ENCODE assay signal across 17 cellular contexts in genomic region chr15:59616390-59616789, GRCh38. TPM values are rescaled to one million over a fixed set of nuclear protein-coding genes. Genes with fewer than 3 reads are reported as not detected.
DNase-seq lines count a peak whose midpoint lies in the region; TF ChIP-seq lines count a peak whose summit lies in the region.
"Had no signal": no experiment of that assay in that cellular context is flagged by ENCODE, and none has a peak within 500 bp of the region (broad histone marks: within the 10 kb centered on the region; RNA-seq: fewer than 3 reads in every experiment).

No MANE protein-coding gene starts in this region.

- H3K4me1 Mint-ChIP-seq in progenitor cell of endocrine pancreas (ENCODE audit: low read depth) = peaks cover 25% of the 10 kb centered on the region
- peaks cover 7% of the 10 kb centered on the region for H3K4me1 Mint-ChIP-seq in endothelial cell (ENCODE audit: unreplicated experiment)

- H3K9me3 Mint-ChIP-seq in progenitor cell of endocrine pancreas (ENCODE audit: low read depth) (peaks cover under 1% of the 10 kb centered on the region), endothelial cell (ENCODE audit: unreplicated experiment) (no peaks in the 10 kb centered on the region)
- H3K9me3 Mint-ChIP-seq: activated CD8-positive, alpha-beta T cell treated with anti-CD3 and anti-CD28 coated beads for 36 hours; CD8-positive, alpha-beta T cell; neural crest cell had no signal

- no peaks in the 10 kb centered on the region for H3K27me3 Mint-ChIP-seq in progenitor cell of endocrine pancreas
- no peaks in the 10 kb centered on the region for H3K27me3 Mint-ChIP-seq in endothelial cell (ENCODE audit: unreplicated experiment)
- H3K27me3 Mint-ChIP-seq: activated CD8-positive, alpha-beta T cell treated with anti-CD3 and anti-CD28 coated beads for 36 hours had no signal

- H3K36me3 Mint-ChIP-seq in progenitor cell of endocrine pancreas (ENCODE audit: insufficient read depth) = no peaks in the 10 kb centered on the region
- H3K36me3 Mint-ChIP-seq in endothelial cell (ENCODE audit: low read depth, unreplicated experiment) = peaks cover 4% of the 10 kb centered on the region
- H3K36me3 Mint-ChIP-seq: CD8-positive, alpha-beta T cell had no signal

- WGBS in esophagus, 2 donors = 40 to 48% methylated on average over 3 of the region's 3 CpGs

- H3K4me3 ChIP-seq in esophagus (ENCODE audit: low read depth in 1 of 2, low read length in 2 of 2) = peak overlapping the region; percentile 32 to 48
- H3K4me3 ChIP-seq: ascending aorta, gastrocnemius medialis had no signal

- peak; percentile 4 for DNase-seq in DMS153 treated with DMSO at 0.1 percent for 48 hours (lab: John Stamatoyannopoulos, UW; ENCODE audit: unreplicated experiment)
- no peak for DNase-seq in DMS153 (lab: John Stamatoyannopoulos, UW)
- peak; percentile 7 for DNase-seq in NCI-H526 treated with DMSO at 0.1 percent for 48 hours (lab: John Stamatoyannopoulos, UW)
- no peak for DNase-seq in progenitor cell of endocrine pancreas (ENCODE audit: low spot score, unreplicated experiment)
- no peak for DNase-seq in activated CD4-positive, alpha-beta T cell treated with anti-CD3 and anti-CD28 coated beads for 1 hour
- no peak for DNase-seq in endothelial cell (ENCODE audit: low spot score)
- DNase-seq in dermis blood vessel endothelial cell = no peak
- DNase-seq: activated CD8-positive, alpha-beta T cell treated with anti-CD3 and anti-CD28 coated beads for 36 hours; CD8-positive, alpha-beta T cell; gastrocnemius medialis; NCI-H524 treated with DMSO at 0.1 percent for 48 hours had no signal

- peaks cover 0 to 4% of the 10 kb centered on the region in 2 donors for H3K4me1 ChIP-seq in esophagus (ENCODE audit: control insufficient read depth in 2 of 2, insufficient read depth in 2 of 2, low read length in 1 of 2)
- H3K4me1 ChIP-seq: ascending aorta, gastrocnemius medialis had no signal

- H3K27ac ChIP-seq in esophagus (ENCODE audit: low read depth in 2 of 2, low read length in 1 of 2) = peak overlapping the region in 1 of 2 donors; percentile 40
- H3K27ac ChIP-seq: 22Rv1, ascending aorta, gastrocnemius medialis had no signal

- no peak for TF ChIP-seq CTCF in progenitor cell of endocrine pancreas (IDR thresholded peaks at IDR 0.05; ENCODE audit: unreplicated experiment)
- TF ChIP-seq CTCF in endothelial cell (IDR thresholded peaks at IDR 0.05; ENCODE audit: unreplicated experiment) = no peak

- no peaks in the 10 kb centered on the region for H3K27me3 ChIP-seq in esophagus (ENCODE audit: control insufficient read depth in 1 of 2, insufficient read depth in 2 of 2, low read length in 2 of 2)
- H3K27me3 ChIP-seq: ascending aorta had no signal

- H3K27ac Mint-ChIP-seq in progenitor cell of endocrine pancreas (peak overlapping the region; percentile 43), endothelial cell (ENCODE audit: unreplicated experiment) (no peak overlapping the region)
- H3K27ac Mint-ChIP-seq: activated CD8-positive, alpha-beta T cell treated with anti-CD3 and anti-CD28 coated beads for 36 hours; CD8-positive, alpha-beta T cell had no signal

- H3K9me3 ChIP-seq in esophagus (ENCODE audit: control insufficient read depth in 2 of 2, insufficient read depth in 1 of 2, low read depth in 1 of 2, low read length in 1 of 2) = no peaks in the 10 kb centered on the region
- H3K9me3 ChIP-seq: ascending aorta, gastrocnemius medialis had no signal

- no peaks in the 10 kb centered on the region for H3K36me3 ChIP-seq in esophagus (ENCODE audit: control insufficient read depth in 2 of 2, insufficient read depth in 2 of 2, low read length in 1 of 2)
- H3K36me3 ChIP-seq: ascending aorta, gastrocnemius medialis had no signal

- H3K4me3 Mint-ChIP-seq in progenitor cell of endocrine pancreas (ENCODE audit: low read depth) (no peak overlapping the region), endothelial cell (ENCODE audit: unreplicated experiment) (no peak overlapping the region)
- H3K4me3 Mint-ChIP-seq: activated CD8-positive, alpha-beta T cell treated with anti-CD3 and anti-CD28 coated beads for 36 hours; CD8-positive, alpha-beta T cell; neural crest cell had no signal

RNA-seq across cellular contexts. Expression of gene GCNT3, which starts 4.8 kb away (rescaled TPM):
- 10 to 100 TPM in 1 of 2 donors, 1 to 10 TPM in 1; 8.3 to 16.3 TPM for polyA plus RNA-seq in esophagus
- total RNA-seq in progenitor cell of endocrine pancreas (4.6 and 5.6 TPM in 2 replicates), endothelial cell (ENCODE audit: unreplicated experiment) (not detected), dermis blood vessel endothelial cell (0.17 TPM in 1 of 2 replicates, not detected in the other)
- total RNA-seq: activated CD8-positive, alpha-beta T cell treated with anti-CD3 and anti-CD28 coated beads for 36 hours; ascending aorta; CD8-positive, alpha-beta T cell; dermis microvascular lymphatic vessel endothelial cell; neural crest cell; subcutaneous adipose tissue had no signal

RNA-seq across cellular contexts. Expression of gene GTF2A2, which starts 40.9 kb away (rescaled TPM):
- polyA plus RNA-seq in esophagus = 10 to 100 TPM; 58.3 to 59.2 TPM
- total RNA-seq in progenitor cell of endocrine pancreas = 107 and 109 TPM in 2 replicates
- total RNA-seq in endothelial cell (ENCODE audit: unreplicated experiment) = 72.7 TPM
- 19.9 and 22.9 TPM in 2 replicates for total RNA-seq in dermis blood vessel endothelial cell

Comparison
In these comparisons a context has a peak if more than half of its experiments do, and no peak if none do; other contexts are left out.
1. DNase-seq: peak in DMS153 treated with DMSO at 0.1 percent for 48 hours (single experiment) and NCI-H526 treated with DMSO at 0.1 percent for 48 hours (single experiment); none in DMS153 (single experiment), progenitor cell of endocrine pancreas (single experiment), activated CD4-positive, alpha-beta T cell treated with anti-CD3 and anti-CD28 coated beads for 1 hour (single experiment), endothelial cell (single experiment) and dermis blood vessel endothelial cell (single experiment).